ENCODE assay signal across 15 cellular contexts in genomic region chr11:61126266-61126665, GRCh38. TPM values are rescaled to one million over a fixed set of nuclear protein-coding genes. Genes with fewer than 3 reads are reported as not detected.
DNase-seq lines count a peak whose midpoint lies in the region; ATAC-seq and TF ChIP-seq lines count a peak whose summit lies in the region.
"Had no signal": no experiment of that assay in that cellular context is flagged by ENCODE, and none has a peak within 500 bp of the region (broad histone marks: within the 10 kb centered on the region; RNA-seq: fewer than 3 reads in every experiment).

No MANE protein-coding gene starts in this region.

- DNase-seq in SK-N-SH (peak; percentile 70), brain microvascular endothelial cell (no peak), left ventricle myocardium superior (peak; percentile 62), UCSD-AML1 (lab: John Stamatoyannopoulos, UW; ENCODE audit: unreplicated experiment) (no peak), inferior parietal cortex (ENCODE audit: extremely low spot score) (no peak)
- no peak for DNase-seq in activated naive CD4-positive, alpha-beta T cell treated with Interleukin-2 at 50 U/mL for 16 hours
- DNase-seq: caudate nucleus, left lung, spleen had no signal

- H3K4me2 ChIP-seq in SK-N-SH: no peak overlapping the region

- POLR2A ChIA-PET in SK-N-SH (lab: Yijun Ruan, JAX): no interaction called here

- H3F3A ChIP-seq in SK-N-SH (replicated peaks; ENCODE audit: insufficient read depth): no peaks in the 10 kb centered on the region

- no peaks in the 10 kb centered on the region for H3K79me2 ChIP-seq in SK-N-SH (ENCODE audit: insufficient read depth)

- H3K9ac ChIP-seq in SK-N-SH (no peak overlapping the region), skeletal muscle tissue (ENCODE audit: low read depth in 1 of 3, low read length in 3 of 3) (peak overlapping the region in 2 of 3 donors; percentile 10 to 50)

- TF ChIP-seq EP300 in SK-N-SH (IDR thresholded peaks at IDR 0.05; ENCODE audit: borderline replicate concordance in 1 of 2, low read depth in 1 of 2, low read length in 1 of 2): no peak

- in situ Hi-C loops in brain microvascular endothelial cell (cut with HindIII; ENCODE audit: low pct_ligation_motif_present, low sequenced_read_pairs): no loop called here

- H3K4me3 ChIP-seq in SK-N-SH (ENCODE audit: low read depth in 2 of 2, low read length in 1 of 2): no peak overlapping the region
- H3K4me3 ChIP-seq in brain microvascular endothelial cell (ENCODE audit: low read depth, low read length): no peak overlapping the region
- H3K4me3 ChIP-seq in skeletal muscle tissue (ENCODE audit: low read length in 3 of 3): peak overlapping the region in 1 of 3 donors; percentile 31
- H3K4me3 ChIP-seq: left lung, spleen had no signal

- TF ChIP-seq RAD21 in SK-N-SH (IDR thresholded peaks at IDR 0.05; ENCODE audit: low read length): peak; percentile 58

- ATAC-seq in SK-N-SH treated with all-trans-retinoic acid at 6 μM for 48 hours: no peak
- peak; percentile 40 for ATAC-seq in left ventricle myocardium superior
- ATAC-seq: left lung; natural killer cell treated with Interleukin-12 subunit alpha and Interleukin-12 subunit beta and Interleukin-15 and Interleukin-18, amount 100 ng/mL, for 72 hours had no signal

- H3K4me1 ChIP-seq in SK-N-SH (ENCODE audit: control insufficient read depth in 1 of 2, insufficient read depth in 2 of 2, low read depth in 1 of 2, low read length in 1 of 2): peaks cover 0 to 56% of the 10 kb centered on the region in 2 experiments; a peak in 1 of 4 replicates
- peaks cover 13 to 20% (median 15%) of the 10 kb centered on the region in 3 donors for H3K4me1 ChIP-seq in skeletal muscle tissue (ENCODE audit: control insufficient read depth in 3 of 3, insufficient read depth in 3 of 3, low read length in 3 of 3)

- H3K27me3 ChIP-seq in SK-N-SH (ENCODE audit: insufficient read depth) (no peaks in the 10 kb centered on the region), brain microvascular endothelial cell (replicated peaks) (no peaks in the 10 kb centered on the region), skeletal muscle tissue (ENCODE audit: control insufficient read depth in 3 of 3, insufficient read depth in 3 of 3, low read length in 3 of 3) (peaks cover 0 to 4% (median 0%) of the 10 kb centered on the region in 3 donors)
- H3K27me3 ChIP-seq: left lung, spleen had no signal

- no peaks in the 10 kb centered on the region for H3K9me2 ChIP-seq in SK-N-SH

- WGBS in SK-N-SH (ENCODE audit: low lambda C conversion rate): 69% methylated on average over 10 of the region's 15 CpGs

- CTCF ChIA-PET in SK-N-SH (lab: Yijun Ruan, JAX): interaction anchor here (0.8 to 6.1 kb wide), 22 partner anchors 8 to 295 kb away, joined by 3 to 61 read pairs (median 4); partner anchors contain the start of gene TMEM132A

- no peak overlapping the region for H2AFZ ChIP-seq in SK-N-SH (ENCODE audit: low read depth)

- TF ChIP-seq CTCF in SK-N-SH (IDR thresholded peaks at IDR 0.05) (no peak), brain microvascular endothelial cell (IDR thresholded peaks at IDR 0.05; ENCODE audit: low read depth, low read length, missing control alignments) (peak; percentile 38)

- intact Hi-C loops in left ventricle myocardium superior (cut with micrococcal nuclease): no loop called here

- H3K9me3 ChIP-seq in SK-N-SH (no peaks in the 10 kb centered on the region), skeletal muscle tissue (ENCODE audit: control insufficient read depth in 3 of 3, low read length in 3 of 3) (no peaks in the 10 kb centered on the region)
- H3K9me3 ChIP-seq: Caco-2, left lung, spleen had no signal

- no peaks in the 10 kb centered on the region for H4K20me1 ChIP-seq in SK-N-SH (ENCODE audit: insufficient read depth)

- H3K36me3 ChIP-seq in SK-N-SH (replicated peaks in 1 of 2; ENCODE audit: control insufficient read depth in 1 of 2, insufficient read depth in 2 of 2, low read length in 1 of 2) (peaks cover 0 to 3% of the 10 kb centered on the region in 2 experiments), brain microvascular endothelial cell (replicated peaks) (no peaks in the 10 kb centered on the region), skeletal muscle tissue (ENCODE audit: control insufficient read depth in 3 of 3, insufficient read depth in 3 of 3, low read length in 3 of 3) (peaks cover 0 to 4% (median 2%) of the 10 kb centered on the region in 3 donors)

- H3K27ac ChIP-seq in SK-N-SH (ENCODE audit: low read depth in 2 of 2, low read length in 1 of 2) (peak overlapping the region in 1 of 2 experiments; percentile 72; a peak in 2 of 4 replicates), brain microvascular endothelial cell (no peak overlapping the region), skeletal muscle tissue (ENCODE audit: low read depth, low read length) (no peak overlapping the region)
- H3K27ac ChIP-seq: 22Rv1, left lung, spleen had no signal

TF ChIP-seq in SK-N-SH, 30 proteins besides CTCF, POLR2A, EP300 and RAD21:
- TF ChIP-seq MEF2A (IDR thresholded peaks at IDR 0.05; ENCODE audit: borderline replicate concordance, low read depth) (no peak), SMC3 (IDR thresholded peaks at IDR 0.05; ENCODE audit: low read depth, low read length) (peak; percentile 16; the same call in 1 of the 2 replicates)

TF ChIP-seq in SK-N-SH treated with all-trans-retinoic acid at 6 μM for 48 hours, 23 proteins besides CTCF, POLR2A, EP300 and RAD21:
- TF ChIP-seq TSHZ2 (CRISPR knock-in tag; IDR thresholded peaks at IDR 0.05) (no peak), BACH2 (CRISPR knock-in tag; IDR thresholded peaks at IDR 0.05; ENCODE audit: borderline replicate concordance) (no peak), GLIS3 (CRISPR knock-in tag; IDR thresholded peaks at IDR 0.05) (no peak), TOX (CRISPR knock-in tag; IDR thresholded peaks at IDR 0.05; ENCODE audit: borderline replicate concordance) (no peak), ARNTL (CRISPR knock-in tag; IDR thresholded peaks at IDR 0.05; ENCODE audit: borderline replicate concordance, low read depth) (no peak), ZFP3 (CRISPR knock-in tag; IDR thresholded peaks at IDR 0.05) (no peak)

RNA-seq across cellular contexts. Expression of gene CD5, which starts 24.0 kb away (rescaled TPM):
- polyA plus RNA-seq in SK-N-SH (2012; rRNA removed): not detected in 2 replicates
- polyA plus RNA-seq in SK-N-SH (2012; cell fraction: cytosol; rRNA removed): not detected in 2 replicates
- polyA plus RNA-seq in SK-N-SH (2012; cell fraction: nucleus; rRNA removed): not detected in 2 replicates
- total RNA-seq in left ventricle myocardium superior (0.07 TPM), skeletal muscle tissue (not detected)
- total RNA-seq: Caco-2, epithelial cell of proximal tubule had no signal

RNA-seq across cellular contexts. Expression of gene VPS37C, which starts 35.0 kb away (rescaled TPM):
- 11.7 and 15.2 TPM in 2 replicates for polyA plus RNA-seq in SK-N-SH (2012; rRNA removed)
- 10.5 and 12.9 TPM in 2 replicates for polyA plus RNA-seq in SK-N-SH (2012; cell fraction: cytosol; rRNA removed)
- 28.0 and 28.6 TPM in 2 replicates for polyA plus RNA-seq in SK-N-SH (2012; cell fraction: nucleus; rRNA removed)
- total RNA-seq in left ventricle myocardium superior (15.8 TPM), skeletal muscle tissue (5.7 TPM)

Comparison
In these comparisons a context has a peak if more than half of its experiments do, and no peak if none do; other contexts are left out.
1. DNase-seq: peak in SK-N-SH (single experiment) and left ventricle myocardium superior (single experiment); none in brain microvascular endothelial cell (single experiment), UCSD-AML1 (single experiment), activated naive CD4-positive, alpha-beta T cell treated with Interleukin-2 at 50 U/mL for 16 hours (single experiment) and inferior parietal cortex (single experiment).